In the genomic region with DNA sequence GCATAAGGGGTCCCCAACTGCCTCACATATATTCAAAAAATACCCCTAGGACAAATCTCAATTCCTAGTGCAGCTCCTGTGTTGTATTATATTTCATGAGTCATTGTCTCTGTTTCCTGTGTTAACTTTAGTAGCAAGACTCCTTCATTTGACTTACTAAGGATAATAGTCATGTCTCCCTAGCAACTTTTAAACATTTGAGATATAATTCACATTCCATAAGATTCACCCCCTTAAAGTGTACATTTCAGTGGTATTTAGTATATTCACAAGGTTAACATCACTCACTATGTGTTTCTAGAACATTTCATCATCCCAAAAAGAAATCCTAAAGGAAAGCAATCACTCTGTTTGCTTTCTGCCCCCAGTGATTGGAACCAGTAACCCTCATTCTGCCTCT, we compare ENCODE assay signal across 29 cellular contexts.
DNase-seq lines count a peak whose midpoint lies in the region; ATAC-seq, FAIRE-seq and TF ChIP-seq lines count a peak whose summit lies in the region.
"Had no signal": no experiment of that assay in that cellular context is flagged by ENCODE, and none has a peak within 500 bp of the region (broad histone marks: within the 10 kb centered on the region; RNA-seq: fewer than 3 reads in every experiment).

No MANE protein-coding gene starts in this region.

- CTCF ChIA-PET in MCF 10A (lab: Yijun Ruan, JAX) (interaction anchor here (0.6 kb wide), 1 partner anchor 124 kb away, joined by 3 read pairs; no protein-coding TSS in a partner anchor), Caco-2 (lab: Charles Lee) (no interaction called here)

- H3K4me1 ChIP-seq in breast epithelium (no peaks in the 10 kb centered on the region), RWPE2 (ENCODE audit: insufficient read depth, poor library complexity, severe bottlenecking) (peaks cover 16% of the 10 kb centered on the region), Caco-2 (no peaks in the 10 kb centered on the region)
- H3K4me1 ChIP-seq: BLaER1, esophagus muscularis mucosa, stomach had no signal

- no peak overlapping the region for H3K4me3 ChIP-seq in breast epithelium
- no peak overlapping the region for H3K4me3 ChIP-seq in RWPE2 (ENCODE audit: severe bottlenecking)
- no peak overlapping the region for H3K4me3 ChIP-seq in Caco-2 (ENCODE audit: low read depth, low read length)
- H3K4me3 ChIP-seq: BLaER1, esophagus muscularis mucosa, ovary, stomach had no signal

- FAIRE-seq in frontal cortex (lab: Jason Lieb, UNC): no peak

- H3K9me3 Mint-ChIP-seq in MCF 10A (ENCODE audit: unreplicated experiment): peaks cover 1% of the 10 kb centered on the region
- peaks cover 2% of the 10 kb centered on the region for H3K9me3 Mint-ChIP-seq in Caco-2 (ENCODE audit: unreplicated experiment)
- H3K9me3 Mint-ChIP-seq: activated naive CD4-positive, alpha-beta T cell treated with anti-CD3 and anti-CD28 coated beads for 36 hours; activated T-cell treated with anti-CD3 and anti-CD28 coated beads, Interleukin-2, amount 50 U/mL, for 72 hours had no signal

- BruUV-seq in MCF 10A (replicated peaks; lab: Mats Ljungman, UMichigan): no TSS peak
- no TSS peak for BruUV-seq in Caco-2 (replicated peaks; lab: Mats Ljungman, UMichigan)

- no peaks in the 10 kb centered on the region for H3K27me3 Mint-ChIP-seq in MCF 10A (ENCODE audit: insufficient read depth, unreplicated experiment)
- H3K27me3 Mint-ChIP-seq in Caco-2 (ENCODE audit: insufficient read depth, unreplicated experiment): no peaks in the 10 kb centered on the region

- H3K4me1 Mint-ChIP-seq in MCF 10A (ENCODE audit: insufficient read depth, unreplicated experiment) (peaks cover 9% of the 10 kb centered on the region), Caco-2 (ENCODE audit: low read depth, unreplicated experiment) (no peaks in the 10 kb centered on the region)
- H3K4me1 Mint-ChIP-seq: H9; naive thymus-derived CD4-positive, alpha-beta T cell had no signal

- H3K36me3 ChIP-seq in breast epithelium: no peaks in the 10 kb centered on the region
- no peaks in the 10 kb centered on the region for H3K36me3 ChIP-seq in RWPE2 (ENCODE audit: low read depth)
- H3K36me3 ChIP-seq in Caco-2 (ENCODE audit: control insufficient read depth, insufficient read depth, low read length): no peaks in the 10 kb centered on the region
- H3K36me3 ChIP-seq: BLaER1, esophagus muscularis mucosa, ovary, stomach had no signal

- no peak for TF ChIP-seq POLR2A in breast epithelium (IDR thresholded peaks at IDR 0.05)

- H3K27ac ChIP-seq in breast epithelium: no peak overlapping the region
- H3K27ac ChIP-seq in RWPE2 (ENCODE audit: poor library complexity, severe bottlenecking): peak overlapping the region; percentile 81
- H3K27ac ChIP-seq: BLaER1, esophagus muscularis mucosa, ovary, stomach had no signal

- peaks cover 0 to 6% of the 10 kb centered on the region in 2 donors for H3K9me3 ChIP-seq in breast epithelium
- H3K9me3 ChIP-seq in RWPE2 (ENCODE audit: severe bottlenecking): no peaks in the 10 kb centered on the region
- no peaks in the 10 kb centered on the region for H3K9me3 ChIP-seq in Caco-2
- H3K9me3 ChIP-seq: BLaER1, esophagus muscularis mucosa, ovary had no signal

- DNase-seq in MCF 10A (ENCODE audit: unreplicated experiment) (peak; percentile 31), breast epithelium (ENCODE audit: low spot score in 2 of 2) (no peak), RWPE2 (ENCODE audit: low spot score) (no peak), fibroblast of peridontal ligament (ENCODE audit: extremely low read depth) (peak; percentile 2), Caco-2 (no peak), SIG-M5 (lab: John Stamatoyannopoulos, UW) (no peak), frontal cortex (ENCODE audit: low spot score in 2 of 2) (no peak)
- DNase-seq: 8988T; activated CD4-positive, alpha-beta T cell treated with anti-CD3 and anti-CD28 coated beads for 4 hours; activated naive CD4-positive, alpha-beta T cell treated with anti-CD3 and anti-CD28 coated beads for 36 hours; activated T-cell treated with anti-CD3 and anti-CD28 coated beads, Interleukin-2, amount 50 U/mL, for 72 hours; anterior cingulate cortex; COR-L47; effector CD8-positive, alpha-beta T cell; H9; KG1; left colon; MV-4-11; naive thymus-derived CD4-positive, alpha-beta T cell; NCI-H2171; NCI-H748 treated with DMSO at 0.1 percent for 48 hours; ovary; SHP77; stimulated activated CD4-positive, alpha-beta T cell treated with anti-CD3 and anti-CD28 coated beads, Interleukin-12 subunit alpha, Interleukin-12 subunit beta, amount 100 ng/mL, for 4 hours; stomach had no signal

- POLR2A ChIA-PET in MCF 10A (lab: Yijun Ruan, JAX) (interaction anchor here (0.6 to 1.3 kb wide), 4 partner anchors 105 to 152 kb away, joined by 4 to 9 read pairs (median 4); partner anchors contain the start of gene TMEM43), Caco-2 (lab: Charles Lee) (no interaction called here)

- H3K27me3 ChIP-seq in breast epithelium (no peaks in the 10 kb centered on the region), RWPE2 (ENCODE audit: insufficient read depth, poor library complexity, severe bottlenecking) (no peaks in the 10 kb centered on the region), Caco-2 (replicated peaks; ENCODE audit: control insufficient read depth, insufficient read depth, low read length) (no peaks in the 10 kb centered on the region)
- H3K27me3 ChIP-seq: BLaER1, esophagus muscularis mucosa, ovary, stomach had no signal

- H3K27ac Mint-ChIP-seq in MCF 10A (ENCODE audit: low read depth, unreplicated experiment) (peak overlapping the region; percentile 88), Caco-2 (ENCODE audit: unreplicated experiment) (no peak overlapping the region)
- H3K27ac Mint-ChIP-seq: activated naive CD4-positive, alpha-beta T cell treated with anti-CD3 and anti-CD28 coated beads for 36 hours; activated T-cell treated with anti-CD3 and anti-CD28 coated beads, Interleukin-2, amount 50 U/mL, for 72 hours; H9; naive thymus-derived CD4-positive, alpha-beta T cell; type B pancreatic cell had no signal

- no peak overlapping the region for H3K4me3 Mint-ChIP-seq in MCF 10A (ENCODE audit: unreplicated experiment)
- no peak overlapping the region for H3K4me3 Mint-ChIP-seq in Caco-2 (ENCODE audit: unreplicated experiment)
- H3K4me3 Mint-ChIP-seq: activated naive CD4-positive, alpha-beta T cell treated with anti-CD3 and anti-CD28 coated beads for 36 hours; activated T-cell treated with anti-CD3 and anti-CD28 coated beads, Interleukin-2, amount 50 U/mL, for 72 hours; H9; naive thymus-derived CD4-positive, alpha-beta T cell; type B pancreatic cell had no signal

- TF ChIP-seq CTCF in MCF 10A (IDR thresholded peaks at IDR 0.05; ENCODE audit: unreplicated experiment) (no peak), breast epithelium (IDR thresholded peaks at IDR 0.05) (no peak), RWPE2 (IDR thresholded peaks at IDR 0.05; ENCODE audit: poor library complexity, severe bottlenecking) (no peak), Caco-2 (IDR thresholded peaks at IDR 0.05; ENCODE audit: insufficient read depth in 1 of 2, low read depth in 1 of 2, low read length in 1 of 2, severe bottlenecking in 1 of 2, unreplicated experiment in 1 of 2) (no peak)

- intact Hi-C loops in MCF 10A (cut with micrococcal nuclease) (no loop called here), breast epithelium (cut with DNase I; ENCODE audit: low total_unique reads) (no loop called here), Caco-2 (cut with micrococcal nuclease; ENCODE audit: unreplicated experiment) (no loop called here)

- ATAC-seq in RWPE2 (ENCODE audit: low read depth): peak; percentile 90
- no peak for ATAC-seq in GM18861 (IDR thresholded peaks at IDR 0.05; ENCODE audit: unreplicated experiment)
- ATAC-seq: activated T-cell treated with anti-CD3 and anti-CD28 coated beads, Interleukin-2, amount 50 U/mL, for 72 hours; left colon; naive thymus-derived CD4-positive, alpha-beta T cell had no signal

- H3K36me3 Mint-ChIP-seq in MCF 10A (ENCODE audit: insufficient read depth, unreplicated experiment): no peaks in the 10 kb centered on the region
- H3K36me3 Mint-ChIP-seq in Caco-2 (ENCODE audit: insufficient read depth, unreplicated experiment): no peaks in the 10 kb centered on the region
- H3K36me3 Mint-ChIP-seq: type B pancreatic cell had no signal

Comparison
In these comparisons a context has a peak if more than half of its experiments do, and no peak if none do; other contexts are left out.
1. DNase-seq: peak in MCF 10A (single experiment) and fibroblast of peridontal ligament (single experiment); none in breast epithelium (0 of 2), RWPE2 (single experiment), Caco-2 (0 of 2), SIG-M5 (single experiment) and frontal cortex (0 of 2).